1 cellular context compared by ENCODE assay signal in the genomic region with DNA sequence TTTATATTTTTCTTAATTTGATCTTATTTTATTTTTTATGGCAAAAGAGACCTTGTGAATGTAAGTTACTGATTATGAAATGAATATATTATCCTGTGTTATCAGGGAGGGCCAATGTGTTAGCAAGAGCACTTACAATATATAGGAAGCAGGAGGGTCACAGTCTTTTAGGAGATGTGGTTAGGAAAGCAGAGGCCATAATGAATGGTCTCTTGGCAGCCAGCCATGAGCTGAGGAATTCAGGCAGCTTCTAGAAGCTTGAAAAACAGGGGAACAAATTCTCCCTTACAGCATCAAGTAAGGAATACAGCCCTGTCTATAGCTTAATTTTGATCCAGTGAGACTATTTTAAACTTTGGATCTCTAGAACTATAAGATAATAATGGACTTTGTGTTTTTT.
TF ChIP-seq lines count a peak whose summit lies in the region.

No MANE protein-coding gene starts in this region.

TF ChIP-seq in IMR-90, 13 proteins besides CTCF, POLR2A, EP300 and RAD21 (continued from another document):
- TF ChIP-seq, protein P1, sequence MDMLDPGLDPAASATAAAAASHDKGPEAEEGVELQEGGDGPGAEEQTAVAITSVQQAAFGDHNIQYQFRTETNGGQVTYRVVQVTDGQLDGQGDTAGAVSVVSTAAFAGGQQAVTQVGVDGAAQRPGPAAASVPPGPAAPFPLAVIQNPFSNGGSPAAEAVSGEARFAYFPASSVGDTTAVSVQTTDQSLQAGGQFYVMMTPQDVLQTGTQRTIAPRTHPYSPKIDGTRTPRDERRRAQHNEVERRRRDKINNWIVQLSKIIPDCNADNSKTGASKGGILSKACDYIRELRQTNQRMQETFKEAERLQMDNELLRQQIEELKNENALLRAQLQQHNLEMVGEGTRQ (IDR thresholded peaks at IDR 0.05; ENCODE audit: low read depth, low read length), result no peak
- TF ChIP-seq FOS (IDR thresholded peaks at IDR 0.05; ENCODE audit: low read depth, low read length) (no peak), RFX5 (IDR thresholded peaks at IDR 0.05; ENCODE audit: low read depth, low read length) (no peak), MAFK (IDR thresholded peaks at IDR 0.05; ENCODE audit: low read depth, low read length) (no peak), MXI1 (IDR thresholded peaks at IDR 0.05; ENCODE audit: borderline replicate concordance, low read depth, low read length) (no peak), SMC3 (IDR thresholded peaks at IDR 0.05; ENCODE audit: low read depth, low read length) (no peak), CEBPB (IDR thresholded peaks at IDR 0.05; ENCODE audit: low read depth, low read length) (no peak)
